ENCODE assay signal across 8 cellular contexts in genomic region chr15:98650871-98651481, GRCh38. TPM values are rescaled to one million over a fixed set of nuclear protein-coding genes. Genes with fewer than 3 reads are reported as not detected.
A peak's percentile ranks its signal among the peaks of the same experiment; 100 is the strongest.
DNase-seq lines count a peak whose midpoint lies in the region; ATAC-seq, FAIRE-seq and TF ChIP-seq lines count a peak whose summit lies in the region.

No MANE protein-coding gene starts in this region.

- peaks cover 5% of the 10 kb centered on the region; the same call in 1 of the 2 replicates for H3K27me3 Mint-ChIP-seq in HFFc6 (ENCODE audit: insufficient read depth)
- H3K27me3 Mint-ChIP-seq in progenitor cell of endocrine pancreas = peaks cover 4% of the 10 kb centered on the region

- H3K36me3 Mint-ChIP-seq in HFFc6 (ENCODE audit: low read depth) (peaks cover 9% of the 10 kb centered on the region), progenitor cell of endocrine pancreas (ENCODE audit: insufficient read depth) (no peaks in the 10 kb centered on the region)

- H3K4me1 Mint-ChIP-seq in HFFc6 (ENCODE audit: low read depth) (peaks cover 51% of the 10 kb centered on the region), progenitor cell of endocrine pancreas (ENCODE audit: low read depth) (peaks cover 32% of the 10 kb centered on the region)

- H3K9me3 Mint-ChIP-seq in HFFc6 (no peaks in the 10 kb centered on the region), progenitor cell of endocrine pancreas (ENCODE audit: low read depth) (no peaks in the 10 kb centered on the region)

- peak overlapping the region; percentile 80 for H3K4me3 ChIP-seq in fibroblast of pulmonary artery (replicated peaks; ENCODE audit: low read depth, low read length)

- FAIRE-seq in frontal cortex (lab: Jason Lieb, UNC) = no peak

- peak overlapping the region; percentile 96 for H3K4me3 Mint-ChIP-seq in HFFc6
- H3K4me3 Mint-ChIP-seq in progenitor cell of endocrine pancreas (ENCODE audit: low read depth) = peak overlapping the region; percentile 94

- H3K27ac Mint-ChIP-seq in HFFc6 (peak overlapping the region; percentile 93), progenitor cell of endocrine pancreas (peak overlapping the region; percentile 97)

- DNase-seq in HFFc6 = peak; percentile 36
- DNase-seq in activated T-cell treated with anti-CD3 and anti-CD28 coated beads for 24 hours (ENCODE audit: low read depth) = peak; percentile 10
- peak; percentile 43 for DNase-seq in fibroblast of pulmonary artery (ENCODE audit: low read depth)
- DNase-seq in progenitor cell of endocrine pancreas (ENCODE audit: low spot score, unreplicated experiment) = no peak
- no peak for DNase-seq in Kasumi-1 (lab: John Stamatoyannopoulos, UW)
- DNase-seq in frontal cortex (ENCODE audit: low spot score in 2 of 2) = no peak

- ATAC-seq in GM21825 (IDR thresholded peaks at IDR 0.05; ENCODE audit: unreplicated experiment) (no peak), GM18858 (IDR thresholded peaks at IDR 0.05; ENCODE audit: unreplicated experiment) (no peak)

- TF ChIP-seq CTCF in HFFc6 (IDR thresholded peaks at IDR 0.05) (no peak), fibroblast of pulmonary artery (IDR thresholded peaks at IDR 0.05; ENCODE audit: low read length, missing control alignments) (no peak), progenitor cell of endocrine pancreas (IDR thresholded peaks at IDR 0.05; ENCODE audit: unreplicated experiment) (no peak)

RNA-seq across cellular contexts. Expression of gene IGF1R, which starts 2.6 kb away (rescaled TPM):
- total RNA-seq in HFFc6 (2021; fragmentation: NEBNext Ultra II Directional; extraction: Animal tissue kit (Norgen Biotek cat#: 25700)) = 10 to 100 TPM; 46.7 to 61.9 (median 50.1) TPM
- total RNA-seq in progenitor cell of endocrine pancreas (106 and 109 TPM in 2 replicates), frontal cortex (28.1 TPM)

Comparison
In these comparisons a context has a peak if more than half of its experiments do, and no peak if none do; other contexts are left out.
1. DNase-seq: peak in HFFc6 (single experiment), activated T-cell treated with anti-CD3 and anti-CD28 coated beads for 24 hours (single experiment) and fibroblast of pulmonary artery (single experiment); none in progenitor cell of endocrine pancreas (single experiment), Kasumi-1 (0 of 2) and frontal cortex (0 of 2).